Comparison of ENCODE assay signal across 9 cellular contexts in genomic region chr2:199985625-199986207, GRCh38. TPM values are rescaled to one million over a fixed set of nuclear protein-coding genes. Genes with fewer than 3 reads are reported as not detected.
DNase-seq lines count a peak whose midpoint lies in the region; ATAC-seq, FAIRE-seq and TF ChIP-seq lines count a peak whose summit lies in the region.
"Had no signal": no experiment of that assay in that cellular context is flagged by ENCODE, and none has a peak within 500 bp of the region (broad histone marks: within the 10 kb centered on the region; RNA-seq: fewer than 3 reads in every experiment).

No MANE protein-coding gene starts in this region.

- 66 to 74% (median 71%) methylated on average over 6 of the region's 6 CpGs for WGBS in ovary, 3 donors

- intact Hi-C loops in ovary (cut with DNase I), result loop anchor here (2.0 to 10.0 kb wide), 3 partner anchors 319 to 495 kb away; partner anchors contain the start of gene SPATS2L (in 4 of the 4)

- TF ChIP-seq EP300 in ovary (IDR thresholded peaks at IDR 0.05), result no peak

- TF ChIP-seq POLR2A in ovary (IDR thresholded peaks at IDR 0.05), result no peak

- H3K27ac ChIP-seq in ovary, result no peak overlapping the region
- H3K27ac ChIP-seq: thoracic aorta had no signal

- no peak overlapping the region for H3K4me3 Mint-ChIP-seq in activated T-cell treated with anti-CD3 and anti-CD28 coated beads, Interleukin-2, amount 50 U/mL, for 24 hours

- H3K4me1 Mint-ChIP-seq in activated T-cell treated with anti-CD3 and anti-CD28 coated beads, Interleukin-2, amount 50 U/mL, for 24 hours (ENCODE audit: low read depth), result peaks cover 5% of the 10 kb centered on the region

- no peaks in the 10 kb centered on the region for H3K4me1 ChIP-seq in ovary (ENCODE audit: insufficient read depth)

- no peak for FAIRE-seq in RCC 7860 (lab: Jason Lieb, UNC)

- no peaks in the 10 kb centered on the region for H3K9me3 Mint-ChIP-seq in activated T-cell treated with anti-CD3 and anti-CD28 coated beads, Interleukin-2, amount 50 U/mL, for 24 hours

- H3K9me3 ChIP-seq in ovary, result no peaks in the 10 kb centered on the region
- H3K9me3 ChIP-seq: thoracic aorta had no signal

- no peaks in the 10 kb centered on the region for H3K36me3 Mint-ChIP-seq in activated T-cell treated with anti-CD3 and anti-CD28 coated beads, Interleukin-2, amount 50 U/mL, for 24 hours (ENCODE audit: low read depth)

- DNase-seq in COLO668 (lab: John Stamatoyannopoulos, UW; ENCODE audit: unreplicated experiment) (peak; percentile 72), KBM-7 (peak; percentile 84), RCC 7860 (ENCODE audit: low spot score) (peak; percentile 41), fibroblast of the conjunctiva (ENCODE audit: low read depth) (peak; percentile 68), ovary (peak; percentile 38 to 63 (median 41))
- peak; percentile 55 for DNase-seq in activated T-cell treated with anti-CD3 and anti-CD28 coated beads, Interleukin-2, amount 50 U/mL, for 24 hours

- peak; percentile 82 for ATAC-seq in GM21390 (IDR thresholded peaks at IDR 0.05; ENCODE audit: unreplicated experiment)
- ATAC-seq in HG03095 (IDR thresholded peaks at IDR 0.05; ENCODE audit: unreplicated experiment), result no peak

- H3K36me3 ChIP-seq in ovary, result no peaks in the 10 kb centered on the region
- H3K36me3 ChIP-seq: thoracic aorta had no signal

- H3K4me3 ChIP-seq in ovary, result no peak overlapping the region
- H3K4me3 ChIP-seq: thoracic aorta had no signal

- no peaks in the 10 kb centered on the region for H3K27me3 ChIP-seq in ovary

- peak overlapping the region; percentile 10 for H3K27ac Mint-ChIP-seq in activated T-cell treated with anti-CD3 and anti-CD28 coated beads, Interleukin-2, amount 50 U/mL, for 24 hours

- in situ Hi-C loops in KBM-7 (cut with MboI; ENCODE audit: low pct_unique_long_range_greater_than_20kb, low sequenced_read_pairs), result loop anchor here (25.0 kb wide), 1 partner anchor 727 kb away; no protein-coding TSS in a partner anchor

- H3K27me3 Mint-ChIP-seq in activated T-cell treated with anti-CD3 and anti-CD28 coated beads, Interleukin-2, amount 50 U/mL, for 24 hours, result no peaks in the 10 kb centered on the region

- TF ChIP-seq CTCF in ovary (IDR thresholded peaks at IDR 0.05), result peak in 2 of 3 donors; percentile 24 to 34

RNA-seq across cellular contexts. Expression of gene MAIP1, which starts 30.3 kb away (rescaled TPM):
- total RNA-seq in ovary, result 10 to 100 TPM; 10.7 to 18.3 (median 13.5) TPM
- 10 to 100 TPM; 11.9 to 12.2 TPM for polyA plus RNA-seq in ovary

RNA-seq across cellular contexts. Expression of gene TYW5, which starts 30.4 kb away (rescaled TPM):
- total RNA-seq in ovary, result 1 to 10 TPM; 4.4 to 7.5 (median 5.7) TPM
- polyA plus RNA-seq in ovary, result 1 to 10 TPM; 2.8 to 5.8 TPM
